ENCODE assay signal across 1 cellular context in genomic region chr20:63691711-63692435, GRCh38.
TF ChIP-seq lines count a peak whose summit lies in the region.

No MANE protein-coding gene starts in this region.

TF ChIP-seq in WTC11, 78 proteins besides CTCF, POLR2A, EP300 and RAD21 (continued from another document):
- TF ChIP-seq STAT6 (CRISPR knock-in tag; conservative IDR thresholded peaks at IDR 0.05; ENCODE audit: low read depth) (no peak), PRRX2 (CRISPR knock-in tag; IDR thresholded peaks at IDR 0.05) (no peak)
TF ChIP-seq in WTC11: peak in this region for 0.
